ENCODE assay signal across 8 cellular contexts in genomic region chr10:5945561-5946418, GRCh38.
DNase-seq lines count a peak whose midpoint lies in the region; ATAC-seq and TF ChIP-seq lines count a peak whose summit lies in the region.

No MANE protein-coding gene starts in this region.

- TF ChIP-seq CTCF in astrocyte of the spinal cord (IDR thresholded peaks at IDR 0.05; ENCODE audit: low read depth, low read length), result no peak
- no peak for TF ChIP-seq CTCF in GM13977 (IDR thresholded peaks at IDR 0.05; ENCODE audit: extremely low read depth, insufficient read depth, missing control alignments)

- in situ Hi-C loops in astrocyte of the spinal cord (cut with HindIII; ENCODE audit: low sequenced_read_pairs), result no loop called here
- in situ Hi-C loops in GM13977 (cut with MboI; ENCODE audit: low pct_unique_long_range_greater_than_20kb, low sequenced_read_pairs, unreplicated experiment), result no loop called here

- peaks cover 14% of the 10 kb centered on the region for H3K4me1 Mint-ChIP-seq in stimulated activated effector memory CD8-positive, alpha-beta T cell treated with anti-CD3 and anti-CD28 coated beads, Interleukin-12 subunit alpha, Interleukin-12 subunit beta, amount 100 ng/mL, for 72 hours

- H3K27ac Mint-ChIP-seq in stimulated activated effector memory CD8-positive, alpha-beta T cell treated with anti-CD3 and anti-CD28 coated beads, Interleukin-12 subunit alpha, Interleukin-12 subunit beta, amount 100 ng/mL, for 72 hours, result peak overlapping the region; percentile 52

- peak; percentile 93 for DNase-seq in HCEC 1CT
- peak; percentile 92 for DNase-seq in astrocyte of the spinal cord (ENCODE audit: low read depth, low spot score)
- peak; percentile 85 for DNase-seq in iris pigment epithelial cell (ENCODE audit: low read depth)
- DNase-seq in stimulated activated effector memory CD8-positive, alpha-beta T cell treated with anti-CD3 and anti-CD28 coated beads, Interleukin-12 subunit alpha, Interleukin-12 subunit beta, amount 100 ng/mL, for 72 hours (ENCODE audit: low spot score in 2 of 2), result no peak
- DNase-seq in SIG-M5 treated with dmso at 0.1 percent for 504 hours (lab: John Stamatoyannopoulos, UW; ENCODE audit: unreplicated experiment), result no peak
- no peak for DNase-seq in SIG-M5 (lab: John Stamatoyannopoulos, UW)
- no peak for DNase-seq in GM13977 (ENCODE audit: low spot score)

- no peak overlapping the region for H3K4me3 ChIP-seq in astrocyte of the spinal cord (ENCODE audit: low read depth, low read length)

- no peaks in the 10 kb centered on the region for H3K9me3 Mint-ChIP-seq in stimulated activated effector memory CD8-positive, alpha-beta T cell treated with anti-CD3 and anti-CD28 coated beads, Interleukin-12 subunit alpha, Interleukin-12 subunit beta, amount 100 ng/mL, for 72 hours

- peak overlapping the region; percentile 32 for H3K4me3 Mint-ChIP-seq in stimulated activated effector memory CD8-positive, alpha-beta T cell treated with anti-CD3 and anti-CD28 coated beads, Interleukin-12 subunit alpha, Interleukin-12 subunit beta, amount 100 ng/mL, for 72 hours

- H3K36me3 Mint-ChIP-seq in stimulated activated effector memory CD8-positive, alpha-beta T cell treated with anti-CD3 and anti-CD28 coated beads, Interleukin-12 subunit alpha, Interleukin-12 subunit beta, amount 100 ng/mL, for 72 hours, result peaks cover 3% of the 10 kb centered on the region

- no peak for ATAC-seq in stimulated activated effector memory CD8-positive, alpha-beta T cell treated with anti-CD3 and anti-CD28 coated beads, Interleukin-12 subunit alpha, Interleukin-12 subunit beta, amount 100 ng/mL, for 72 hours
- ATAC-seq in HG03139 (IDR thresholded peaks at IDR 0.05; ENCODE audit: unreplicated experiment), result no peak

Comparison
In these comparisons a context has a peak if more than half of its experiments do, and no peak if none do; other contexts are left out.
1. DNase-seq: peak in HCEC 1CT (single experiment), astrocyte of the spinal cord (single experiment) and iris pigment epithelial cell (single experiment); none in stimulated activated effector memory CD8-positive, alpha-beta T cell treated with anti-CD3 and anti-CD28 coated beads, Interleukin-12 subunit alpha, Interleukin-12 subunit beta, amount 100 ng/mL, for 72 hours (0 of 2), SIG-M5 treated with dmso at 0.1 percent for 504 hours (single experiment), SIG-M5 (single experiment) and GM13977 (single experiment).